ENCODE assay signal across 19 cellular contexts in genomic region chr6:83221302-83221701, GRCh38.
"Had no signal": no experiment of that assay in that cellular context is flagged by ENCODE, and none has a peak within 500 bp of the region (broad histone marks: within the 10 kb centered on the region; RNA-seq: fewer than 3 reads in every experiment).

No MANE protein-coding gene starts in this region.

- H3K27me3 Mint-ChIP-seq: activated naive CD4-positive, alpha-beta T cell treated with anti-CD3 and anti-CD28 coated beads, Interleukin-2, amount 50 U/mL, for 24 hours had no signal

- H3K27ac Mint-ChIP-seq: activated CD8-positive, alpha-beta T cell treated with anti-CD3 and anti-CD28 coated beads, Interleukin-2, amount 10 ng/mL, durations not matched to agents 7 days and 5 days; activated naive CD4-positive, alpha-beta T cell treated with anti-CD3 and anti-CD28 coated beads, Interleukin-2, amount 50 U/mL, for 24 hours; activated T-helper 1 cell treated with anti-CD3 and anti-CD28 coated beads, Interleukin-12 subunit alpha, Interleukin-12 subunit beta, Interleukin-2, Interleukin-4 antibody, amounts not matched to agents 30 ng/mL and 10 ng/mL and 1 ng/mL, durations not matched to agents 14 hours and 24 hours and 36 hours; immature natural killer cell; nephron progenitor cell had no signal

- H3K9me3 Mint-ChIP-seq: activated naive CD4-positive, alpha-beta T cell treated with anti-CD3 and anti-CD28 coated beads, Interleukin-2, amount 50 U/mL, for 24 hours; activated T-helper 1 cell treated with anti-CD3 and anti-CD28 coated beads, Interleukin-12 subunit alpha, Interleukin-12 subunit beta, Interleukin-2, Interleukin-4 antibody, amounts not matched to agents 30 ng/mL and 10 ng/mL and 1 ng/mL, durations not matched to agents 14 hours and 24 hours and 36 hours; immature natural killer cell; nephron progenitor cell had no signal

- H3K9me3 ChIP-seq: ascending aorta, mucosa of descending colon, pancreas, stomach, suprapubic skin, tibial nerve had no signal

- H3K4me1 ChIP-seq: pancreas, suprapubic skin had no signal

- H3K36me3 Mint-ChIP-seq: activated naive CD4-positive, alpha-beta T cell treated with anti-CD3 and anti-CD28 coated beads, Interleukin-2, amount 50 U/mL, for 24 hours; immature natural killer cell had no signal

- DNase-seq: activated CD4-positive, alpha-beta T cell treated with anti-CD3 and anti-CD28 coated beads for 1 hour; activated CD4-positive, alpha-beta T cell treated with anti-CD3 and anti-CD28 coated beads, Interleukin-2, amount 50 U/mL, for 1 hour; activated CD8-positive, alpha-beta T cell treated with anti-CD3 and anti-CD28 coated beads, Interleukin-2, amount 10 ng/mL, durations not matched to agents 7 days and 5 days; activated gamma-delta T cell treated with Interleukin-2 at 50 U/mL for 16 hours; left ventricle myocardium superior; mucosa of descending colon; nephron progenitor cell; pancreas; right cardiac atrium; stimulated activated CD4-positive, alpha-beta T cell treated with anti-CD3 and anti-CD28 coated beads, Interleukin-1b, Interleukin-23, amount 100 ng/mL, for 48 hours; stomach; WERI-Rb-1 had no signal

- H3K27ac ChIP-seq: ascending aorta, epithelial cell of prostate, pancreas, stomach, suprapubic skin, tibial nerve, WERI-Rb-1 had no signal

- H3K4me1 Mint-ChIP-seq: activated naive CD4-positive, alpha-beta T cell treated with anti-CD3 and anti-CD28 coated beads, Interleukin-2, amount 50 U/mL, for 24 hours; immature natural killer cell; nephron progenitor cell had no signal

- ATAC-seq: activated CD8-positive, alpha-beta T cell treated with anti-CD3 and anti-CD28 coated beads, Interleukin-2, amount 10 ng/mL, durations not matched to agents 7 days and 5 days; left ventricle myocardium superior; mucosa of descending colon; right cardiac atrium had no signal

- H3K27me3 ChIP-seq: ascending aorta, pancreas, stomach, suprapubic skin, tibial nerve had no signal

- H3K4me3 ChIP-seq: ascending aorta, mucosa of descending colon, pancreas, stomach, suprapubic skin, tibial nerve had no signal

- H3K36me3 ChIP-seq: ascending aorta, pancreas, suprapubic skin, tibial nerve, WERI-Rb-1 had no signal

- H3K4me3 Mint-ChIP-seq: activated CD8-positive, alpha-beta T cell treated with anti-CD3 and anti-CD28 coated beads, Interleukin-2, amount 10 ng/mL, durations not matched to agents 7 days and 5 days; activated naive CD4-positive, alpha-beta T cell treated with anti-CD3 and anti-CD28 coated beads, Interleukin-2, amount 50 U/mL, for 24 hours; activated T-helper 1 cell treated with anti-CD3 and anti-CD28 coated beads, Interleukin-12 subunit alpha, Interleukin-12 subunit beta, Interleukin-2, Interleukin-4 antibody, amounts not matched to agents 30 ng/mL and 10 ng/mL and 1 ng/mL, durations not matched to agents 14 hours and 24 hours and 36 hours; immature natural killer cell; nephron progenitor cell had no signal
